In the genomic region with DNA sequence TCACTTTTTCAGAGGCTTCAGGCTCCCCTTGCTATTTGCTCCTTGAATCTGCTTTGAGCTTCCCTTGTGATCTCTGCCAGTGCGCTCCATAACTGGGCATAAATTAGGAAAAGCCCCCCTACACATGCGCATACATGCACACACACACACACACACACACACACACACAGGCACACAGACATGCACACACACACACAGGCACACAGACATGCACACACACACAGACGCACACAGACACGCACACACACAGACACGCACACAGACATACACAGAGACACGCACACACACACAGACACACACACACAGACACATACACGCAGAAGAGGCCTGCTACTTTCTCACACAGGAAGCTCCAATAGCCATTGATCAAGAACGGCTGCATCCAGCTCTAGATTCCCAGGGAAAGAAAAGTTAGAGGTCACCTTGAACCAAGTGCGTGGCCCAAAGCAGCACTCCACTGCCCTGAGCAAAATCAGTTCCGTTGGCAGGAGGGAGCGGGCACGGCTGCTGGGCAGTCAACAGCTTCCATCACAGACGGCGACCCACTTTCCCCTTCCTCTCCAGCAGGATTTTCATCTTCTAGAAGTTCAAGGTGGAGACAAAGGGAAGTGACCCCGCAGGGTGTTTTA, we compare ENCODE assay signal across 16 cellular contexts.
"Had no signal": no experiment of that assay in that cellular context is flagged by ENCODE, and none has a peak within 500 bp of the region (broad histone marks: within the 10 kb centered on the region; RNA-seq: fewer than 3 reads in every experiment).

No MANE protein-coding gene starts in this region.

- H3K27ac ChIP-seq: brain microvascular endothelial cell, dorsolateral prefrontal cortex, foreskin keratinocyte, heart left ventricle, ovary, stomach, thoracic aorta had no signal

- H3K27ac Mint-ChIP-seq: activated naive CD8-positive, alpha-beta T cell; activated T-cell treated with anti-CD3 and anti-CD28 coated beads, Interleukin-2, amount 50 U/mL, for 24 hours; nephron progenitor cell; T-helper 17 cell had no signal

- H3K27me3 Mint-ChIP-seq: activated naive CD8-positive, alpha-beta T cell; activated T-cell treated with anti-CD3 and anti-CD28 coated beads, Interleukin-2, amount 50 U/mL, for 24 hours; T-helper 17 cell had no signal

- ATAC-seq: activated CD4-positive, CD25-positive, alpha-beta regulatory T cell treated with anti-CD3 and anti-CD28 coated beads, Interleukin-2, amount 50 U/mL, for 24 hours; foreskin keratinocyte; heart left ventricle; T-helper 17 cell had no signal

- H3K9me3 ChIP-seq: ovary, stomach, thoracic aorta had no signal

- H3K27me3 ChIP-seq: brain microvascular endothelial cell, dorsolateral prefrontal cortex, foreskin keratinocyte, heart left ventricle, ovary, stomach had no signal

- DNase-seq: activated effector memory CD4-positive, alpha-beta T cell treated with anti-CD3 and anti-CD28 coated beads, Interleukin-2, amount 50 U/mL, for 16 hours; activated T-cell treated with anti-CD3 and anti-CD28 coated beads, Interleukin-2, amount 50 U/mL, for 24 hours; amygdala; brain microvascular endothelial cell; cerebellar nuclear complex; dorsolateral prefrontal cortex; foreskin keratinocyte; heart left ventricle; nephron progenitor cell; ovary; stimulated activated CD4-positive, alpha-beta T cell treated with anti-CD3 and anti-CD28 coated beads, Interleukin-4, amount 100 ng/mL, for 24 hours; stomach; T-helper 17 cell had no signal

- H3K4me3 Mint-ChIP-seq: activated naive CD8-positive, alpha-beta T cell; activated T-cell treated with anti-CD3 and anti-CD28 coated beads, Interleukin-2, amount 50 U/mL, for 24 hours; nephron progenitor cell; T-helper 17 cell had no signal

- H3K36me3 ChIP-seq: ovary, thoracic aorta had no signal

- H3K4me3 ChIP-seq: dorsolateral prefrontal cortex, heart left ventricle, ovary, stomach, thoracic aorta had no signal
